18 cellular contexts compared by ENCODE assay signal in the genomic region with DNA sequence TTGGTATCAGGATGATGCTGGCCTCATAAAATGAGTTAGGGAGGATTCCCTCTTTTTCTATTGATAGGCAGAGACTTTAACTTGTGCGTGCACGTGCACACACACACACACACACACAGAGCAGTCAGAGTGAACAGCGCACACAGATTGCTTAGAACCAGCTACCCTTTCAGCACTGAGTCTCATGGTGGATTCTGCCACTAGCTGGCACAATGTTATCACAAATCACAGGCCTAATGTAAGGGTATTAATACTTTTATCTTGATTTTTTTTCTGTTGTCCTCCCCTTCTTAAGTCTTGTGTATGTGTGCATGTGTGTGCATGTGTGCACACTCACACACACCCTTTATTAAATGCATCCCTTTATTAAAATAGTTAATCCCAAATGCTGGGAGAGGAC. TPM values are rescaled to one million over a fixed set of nuclear protein-coding genes. Genes with fewer than 3 reads are reported as not detected.
A peak's percentile ranks its signal among the peaks of the same experiment; 100 is the strongest.
DNase-seq lines count a peak whose midpoint lies in the region; ATAC-seq, FAIRE-seq and TF ChIP-seq lines count a peak whose summit lies in the region.
"Had no signal": no experiment of that assay in that cellular context is flagged by ENCODE, and none has a peak within 500 bp of the region (broad histone marks: within the 10 kb centered on the region; RNA-seq: fewer than 3 reads in every experiment).

No MANE protein-coding gene starts in this region.

- H3K27me3 Mint-ChIP-seq in brain = no peaks in the 10 kb centered on the region
- H3K27me3 Mint-ChIP-seq: activated CD4-positive, alpha-beta T cell treated with anti-CD3 and anti-CD28 coated beads, Interleukin-2, amount 10 ng/mL, durations not matched to agents 7 days and 5 days; central memory CD8-positive, alpha-beta T cell had no signal

- H3K4me1 ChIP-seq in HepG2 (ENCODE audit: insufficient read depth, low read length) (no peaks in the 10 kb centered on the region), right lobe of liver (no peaks in the 10 kb centered on the region), aorta (ENCODE audit: control insufficient read depth in 1 of 2, insufficient read depth in 2 of 2, low read length in 2 of 2) (peaks cover 0 to 3% of the 10 kb centered on the region in 2 donors)

- intact Hi-C loops in HepG2 (cut with micrococcal nuclease; ENCODE audit: unreplicated experiment) = no loop called here
- intact Hi-C loops in right lobe of liver (cut with DNase I) = no loop called here
- intact Hi-C loops in aorta (cut with DNase I) = no loop called here

- FAIRE-seq in HepG2 (lab: Jason Lieb, UNC) = no peak
- FAIRE-seq: pancreas had no signal

- H3K4me3 Mint-ChIP-seq in brain = peak overlapping the region in 4 of 5 experiments; percentile 2 to 60 (median 24)
- H3K4me3 Mint-ChIP-seq: activated CD4-positive, alpha-beta T cell treated with anti-CD3 and anti-CD28 coated beads, Interleukin-2, amount 10 ng/mL, durations not matched to agents 7 days and 5 days; central memory CD8-positive, alpha-beta T cell had no signal

- no peak overlapping the region for H3K9ac ChIP-seq in HepG2 (ENCODE audit: insufficient read depth, low read depth, low read length)

- H3K4me1 Mint-ChIP-seq in brain = peaks cover 40% of the 10 kb centered on the region
- H3K4me1 Mint-ChIP-seq: central memory CD8-positive, alpha-beta T cell had no signal

- H3K27ac ChIP-seq in HepG2 (ENCODE audit: extremely low read length, insufficient read depth, low read length) (no peak overlapping the region), right lobe of liver (no peak overlapping the region), KOPT-K1 (ENCODE audit: low read depth, low read length, poor library complexity, severe bottlenecking) (peak overlapping the region; percentile 61), aorta (ENCODE audit: low read depth in 1 of 2, low read length in 2 of 2) (no peak overlapping the region)
- H3K27ac ChIP-seq: adrenal gland, pancreas had no signal

- no peaks in the 10 kb centered on the region for H3K27me3 ChIP-seq in HepG2 (ENCODE audit: control insufficient read depth in 1 of 2, insufficient read depth in 2 of 2, low read length in 2 of 2)
- no peaks in the 10 kb centered on the region for H3K27me3 ChIP-seq in right lobe of liver
- H3K27me3 ChIP-seq in aorta (ENCODE audit: control insufficient read depth in 1 of 2, insufficient read depth in 2 of 2, low read length in 1 of 2) = no peaks in the 10 kb centered on the region
- H3K27me3 ChIP-seq: adrenal gland, pancreas had no signal

- no TSS peak for BruUV-seq in HepG2 (replicated peaks; lab: Mats Ljungman, UMichigan)

- H3K36me3 Mint-ChIP-seq in brain = peaks cover 7% of the 10 kb centered on the region

- TF ChIP-seq CTCF in HepG2 (CRISPR knock-in tag; IDR thresholded peaks at IDR 0.05) (no peak), right lobe of liver (IDR thresholded peaks at IDR 0.05) (no peak), brain (conservative IDR thresholded peaks at IDR 0.05) (no peak)

- H3K9me3 ChIP-seq in HepG2 (ENCODE audit: low read length) (no peaks in the 10 kb centered on the region), right lobe of liver (no peaks in the 10 kb centered on the region), KOPT-K1 (ENCODE audit: insufficient read depth, low read length, poor library complexity, severe bottlenecking) (no peaks in the 10 kb centered on the region), aorta (ENCODE audit: control insufficient read depth, low read length) (peaks cover 2% of the 10 kb centered on the region)
- H3K9me3 ChIP-seq: adrenal gland, pancreas had no signal

- no peak for DNase-seq in HepG2 (ENCODE audit: low spot score)
- no peak for DNase-seq in right lobe of liver
- peak; percentile 18 for DNase-seq in retina
- DNase-seq in inferior parietal cortex (ENCODE audit: extremely low spot score) = no peak
- DNase-seq in GM19240 (ENCODE audit: insufficient read length, low spot score) = no peak
- no peak for DNase-seq in aorta
- DNase-seq: activated CD4-positive, alpha-beta T cell treated with anti-CD3 and anti-CD28 coated beads, Interleukin-2, amount 10 ng/mL, durations not matched to agents 7 days and 5 days; activated T-cell treated with anti-CD3 and anti-CD28 coated beads for 4 hours; adrenal gland; effector CD4-positive, alpha-beta T cell; NCI-H2171 treated with DMSO at 0.1 percent for 48 hours; NCI-H748 treated with DMSO at 0.1 percent for 48 hours; pancreas; substantia nigra; SW 1271 had no signal

- no peak overlapping the region for H2AFZ ChIP-seq in HepG2 (ENCODE audit: low read length)

- TF ChIP-seq EP300 in HepG2 (IDR thresholded peaks at IDR 0.05; ENCODE audit: low read depth in 2 of 2, low read length in 2 of 2) = no peak
- no peak for TF ChIP-seq EP300 in HepG2 (CRISPR knock-in tag; IDR thresholded peaks at IDR 0.05; ENCODE audit: borderline replicate concordance)

- POLR2A ChIA-PET in HepG2 (lab: Yijun Ruan, JAX) = no interaction called here

- no peak for TF ChIP-seq POLR2A in HepG2 (IDR thresholded peaks at IDR 0.05; ENCODE audit: insufficient read depth in 1 of 2, low read depth in 2 of 2, low read length in 2 of 2)
- no peak for TF ChIP-seq POLR2A in right lobe of liver (IDR thresholded peaks at IDR 0.05)

- WGBS in HepG2 (ENCODE audit: low lambda C conversion rate) = 64% methylated on average over 3 of the region's 3 CpGs
- 94% methylated on average over 2 of the region's 3 CpGs for WGBS in right lobe of liver (ENCODE audit: insufficient coverage, low coverage, low lambda C conversion rate, missing lambda C conversion rate)
- WGBS in aorta, 2 donors = 89% methylated on average over 3 of the region's 3 CpGs

- ATAC-seq in HepG2 = no peak
- no peak for ATAC-seq in right lobe of liver
- no peak for ATAC-seq in aorta (ENCODE audit: low FRiP score)
- ATAC-seq: pancreas had no signal

- no peaks in the 10 kb centered on the region for H4K20me1 ChIP-seq in HepG2 (ENCODE audit: insufficient read depth, low read length)

- no peak overlapping the region for H3K4me3 ChIP-seq in HepG2 (replicated peaks in 1 of 3; ENCODE audit: insufficient read depth in 1 of 3, low read depth in 2 of 3, low read length in 3 of 3)
- no peak overlapping the region for H3K4me3 ChIP-seq in right lobe of liver
- H3K4me3 ChIP-seq in aorta (ENCODE audit: low read length in 2 of 2) = no peak overlapping the region
- H3K4me3 ChIP-seq: adrenal gland, pancreas had no signal

- H3K4me2 ChIP-seq in HepG2 (ENCODE audit: low read depth, low read length) = no peak overlapping the region

- H3K9me3 Mint-ChIP-seq in brain = peaks cover 0 to 5% (median 3%) of the 10 kb centered on the region in 5 experiments
- H3K9me3 Mint-ChIP-seq: central memory CD8-positive, alpha-beta T cell had no signal

- H3K36me3 ChIP-seq in HepG2 (replicated peaks in 1 of 2; ENCODE audit: control insufficient read depth in 1 of 2, insufficient read depth in 2 of 2, low read length in 2 of 2) (no peaks in the 10 kb centered on the region), right lobe of liver (no peaks in the 10 kb centered on the region), KOPT-K1 (ENCODE audit: insufficient read depth, low read length) (peaks cover 34% of the 10 kb centered on the region), aorta (ENCODE audit: control insufficient read depth in 1 of 2, insufficient read depth in 2 of 2, low read length in 1 of 2) (peaks cover 0 to 2% of the 10 kb centered on the region in 2 donors)
- H3K36me3 ChIP-seq: adrenal gland, pancreas had no signal

- H3K27ac Mint-ChIP-seq in brain = peak overlapping the region; percentile 70 to 95 (median 85)

- H3K79me2 ChIP-seq in HepG2 (ENCODE audit: insufficient read depth, low read length) = no peaks in the 10 kb centered on the region

- TF ChIP-seq RAD21 in HepG2 (CRISPR knock-in tag; IDR thresholded peaks at IDR 0.05) = no peak

- CTCF ChIA-PET in HepG2 (lab: Yijun Ruan, JAX; ENCODE audit: low intra/inter-chr PET ratio, low total read pairs) = no interaction called here

- in situ Hi-C loops in HepG2 (cut with HindIII; ENCODE audit: extremely low pct_ligation_motif_present, low pct_unique_long_range_greater_than_20kb) = loop anchor here (25.0 kb wide), 1 partner anchor 444 kb away; no protein-coding TSS in a partner anchor

TF ChIP-seq in HepG2, 621 proteins besides CTCF, POLR2A, EP300 and RAD21 (continues in another document):
- TF ChIP-seq, protein P1, sequence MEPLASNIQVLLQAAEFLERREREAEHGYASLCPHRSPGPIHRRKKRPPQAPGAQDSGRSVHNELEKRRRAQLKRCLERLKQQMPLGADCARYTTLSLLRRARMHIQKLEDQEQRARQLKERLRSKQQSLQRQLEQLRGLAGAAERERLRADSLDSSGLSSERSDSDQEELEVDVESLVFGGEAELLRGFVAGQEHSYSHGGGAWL (CRISPR knock-in tag; IDR thresholded peaks at IDR 0.05) = no peak
- no peak for TF ChIP-seq HCFC1 (IDR thresholded peaks at IDR 0.05; ENCODE audit: low read depth, low read length)

RNA-seq across cellular contexts. Expression of a gene that starts 53.2 kb away (rescaled TPM):
- total RNA-seq in HepG2 (2016; rRNA removed; fragmentation: Illumina TruSeq; extraction: Trizol) = 33.9 and 60.6 TPM in 2 replicates
- total RNA-seq in HepG2 (2016; cell fraction: cytosol; rRNA removed; fragmentation: Illumina TruSeq; extraction: Trizol; ENCODE audit: low read depth) = 13.5 and 15.3 TPM in 2 replicates
- total RNA-seq in HepG2 (2016; cell fraction: insoluble cytoplasmic fraction; rRNA removed; fragmentation: Illumina TruSeq; extraction: Trizol) = 33.1 and 59.0 TPM in 2 replicates
- total RNA-seq in HepG2 (2016; cell fraction: membrane; rRNA removed; fragmentation: Illumina TruSeq; extraction: Trizol) = 28.0 and 31.0 TPM in 2 replicates
- total RNA-seq in HepG2 (2016; cell fraction: nucleus; rRNA removed; fragmentation: Illumina TruSeq; extraction: Trizol) = 34.3 and 39.3 TPM in 2 replicates
- polyA plus RNA-seq in HepG2 (2011; rRNA removed) = 22.8 and 29.6 TPM in 2 replicates
- 26.0 and 26.1 TPM in 2 replicates for polyA plus RNA-seq in HepG2 (2011; cell fraction: cytosol; rRNA removed)
- polyA plus RNA-seq in HepG2 (2011; cell fraction: nucleus; rRNA removed) = 19.1 and 19.8 TPM in 2 replicates
- polyA plus RNA-seq in HepG2 (2012) = 25.8 and 41.0 TPM in 2 replicates
- 27.4 and 28.1 TPM in 2 replicates for polyA plus RNA-seq in HepG2 (2016; cell fraction: cytosol; fragmentation: Illumina TruSeq; extraction: Trizol; ENCODE audit: low read depth)
- 117 and 118 TPM in 2 replicates for polyA plus RNA-seq in HepG2 (2016; cell fraction: insoluble cytoplasmic fraction; fragmentation: Illumina TruSeq; extraction: Trizol; ENCODE audit: low read depth)
- polyA plus RNA-seq in HepG2 (2016; cell fraction: membrane; fragmentation: Illumina TruSeq; extraction: Trizol; ENCODE audit: low read depth) = 41.4 and 43.3 TPM in 2 replicates
- polyA plus RNA-seq in HepG2 (2016; cell fraction: nucleus; fragmentation: Illumina TruSeq; extraction: Trizol; ENCODE audit: insufficient read depth, low read depth) = 77.4 and 77.9 TPM in 2 replicates
- polyA minus RNA-seq in HepG2 (2011; rRNA and poly(A)+ RNA removed; ENCODE audit: low replicate concordance) = 28.2 and 43.6 TPM in 2 replicates
- 21.1 and 29.5 TPM in 2 replicates for polyA minus RNA-seq in HepG2 (2011; cell fraction: cytosol; rRNA and poly(A)+ RNA removed)
- 17.5 and 18.6 TPM in 2 replicates for polyA minus RNA-seq in HepG2 (2011; cell fraction: nucleus; rRNA and poly(A)+ RNA removed)
- 100 to 1,000 TPM in 3 of 6 experiments, 10 to 100 TPM in 3; 67.2 to 152 (median 104) TPM for total RNA-seq in right lobe of liver
- polyA plus RNA-seq in brain (ENCODE audit: insufficient read depth, low read depth, low replicate concordance) = 56.5 TPM
- total RNA-seq in aorta = 10 to 100 TPM; 38.2 to 79.2 TPM
- polyA plus RNA-seq in aorta = 10 to 100 TPM; 45.4 to 67.6 TPM
